ENCODE assay signal across 22 cellular contexts in the genomic region with DNA sequence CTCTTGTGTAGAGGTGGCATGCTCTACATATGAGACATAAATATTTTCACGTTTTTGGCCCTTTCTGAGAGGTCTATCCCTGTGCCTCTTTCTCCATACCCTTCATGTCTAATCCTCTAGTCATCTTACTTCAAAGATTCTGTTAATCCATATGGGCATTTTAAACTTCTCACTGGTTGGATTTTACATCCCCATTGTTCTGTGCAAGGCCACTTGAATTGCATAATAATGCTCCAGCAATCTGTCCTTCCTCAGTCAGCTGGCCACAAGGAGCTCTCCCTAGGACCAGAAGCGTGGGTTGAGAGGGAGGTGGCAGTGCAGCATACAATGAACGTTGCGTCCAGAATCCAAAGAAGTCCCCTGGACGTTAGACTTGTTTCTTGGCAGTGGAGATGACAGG. TPM values are rescaled to one million over a fixed set of nuclear protein-coding genes. Genes with fewer than 3 reads are reported as not detected.
DNase-seq lines count a peak whose midpoint lies in the region; ATAC-seq and TF ChIP-seq lines count a peak whose summit lies in the region.
"Had no signal": no experiment of that assay in that cellular context is flagged by ENCODE, and none has a peak within 500 bp of the region (broad histone marks: within the 10 kb centered on the region; RNA-seq: fewer than 3 reads in every experiment).

No MANE protein-coding gene starts in this region.

- no peak overlapping the region for H3K56ac ChIP-seq in H9 (ENCODE audit: insufficient read length, low read depth, low read length)
- H3K56ac ChIP-seq in mesendoderm (ENCODE audit: low read length): no peak overlapping the region

- no peak overlapping the region for H2BK20ac ChIP-seq in H9 (ENCODE audit: low read depth, low read length, poor library complexity, severe bottlenecking)

- H3K36me3 ChIP-seq in mesendoderm (ENCODE audit: control insufficient read depth, insufficient read depth, low read length) (no peaks in the 10 kb centered on the region), upper lobe of right lung (no peaks in the 10 kb centered on the region), adrenal gland (replicated peaks in 1 of 2) (no peaks in the 10 kb centered on the region)
- H3K36me3 ChIP-seq: BE2C; BLaER1 treated with 17β-estradiol and CSF1 and Interleukin-3, amounts not matched to agents 10 nM and 100 nM; HAP-1 had no signal

- H3K9me3 ChIP-seq in H9 (ENCODE audit: control insufficient read depth, low read depth, low read length) (no peaks in the 10 kb centered on the region), upper lobe of right lung (no peaks in the 10 kb centered on the region), adrenal gland (replicated peaks in 1 of 3) (no peaks in the 10 kb centered on the region)
- H3K9me3 ChIP-seq: A549; BE2C; BLaER1 treated with 17β-estradiol and CSF1 and Interleukin-3, amounts not matched to agents 10 nM and 100 nM; HAP-1 had no signal

- H3K4me1 ChIP-seq in H9 (ENCODE audit: insufficient read depth, low read length): peaks cover 4% of the 10 kb centered on the region; the same call in 1 of the 2 replicates
- no peaks in the 10 kb centered on the region for H3K4me1 ChIP-seq in mesendoderm (ENCODE audit: control insufficient read depth, low read depth, low read length)
- H3K4me1 ChIP-seq in upper lobe of right lung: no peaks in the 10 kb centered on the region
- peaks cover 0 to 4% of the 10 kb centered on the region in 2 donors for H3K4me1 ChIP-seq in adrenal gland (replicated peaks in 1 of 2)
- H3K4me1 ChIP-seq: A549; BE2C; BLaER1 treated with 17β-estradiol and CSF1 and Interleukin-3, amounts not matched to agents 10 nM and 100 nM; HAP-1 had no signal

- no peak overlapping the region for H3K4ac ChIP-seq in H9 (ENCODE audit: low read depth, low read length)
- H3K4ac ChIP-seq in mesendoderm (ENCODE audit: low read depth, low read length): no peak overlapping the region

- H3K36me3 Mint-ChIP-seq in H9 (ENCODE audit: insufficient read depth in 1 of 3, low read depth in 3 of 3) (peaks cover 0 to 1% (median 0%) of the 10 kb centered on the region in 3 experiments; a peak in 1 of 7 replicates), WTC11 (no peaks in the 10 kb centered on the region)
- H3K36me3 Mint-ChIP-seq: CD14-positive monocyte; CD8-positive, alpha-beta memory T cell had no signal

- H3K18ac ChIP-seq in H9 (ENCODE audit: insufficient read length, low read depth, low read length): no peak overlapping the region
- H3K18ac ChIP-seq in mesendoderm (ENCODE audit: low read length): peak overlapping the region; percentile 68

- H3K23ac ChIP-seq in H9 (ENCODE audit: insufficient read length, low read depth, low read length) (no peak overlapping the region), mesendoderm (ENCODE audit: low read length) (no peak overlapping the region)

- H3K9ac ChIP-seq in H9 (ENCODE audit: extremely low read depth, insufficient read length, low read length): no peak overlapping the region
- H3K9ac ChIP-seq in mesendoderm (ENCODE audit: low read length): no peak overlapping the region
- H3K9ac ChIP-seq: BLaER1 treated with 17β-estradiol and CSF1 and Interleukin-3, amounts not matched to agents 10 nM and 100 nM; GM23248 had no signal

- no peak overlapping the region for H2BK120ac ChIP-seq in H9 (ENCODE audit: low read depth, low read length, poor library complexity, severe bottlenecking)
- H2BK120ac ChIP-seq in mesendoderm (ENCODE audit: low read depth, low read length): no peak overlapping the region

- H3K14ac ChIP-seq in H9 (ENCODE audit: insufficient read depth, low read length): no peak overlapping the region

- peaks cover 9 to 20% of the 10 kb centered on the region in 2 experiments for H3K4me1 Mint-ChIP-seq in H9
- H3K4me1 Mint-ChIP-seq in WTC11: peaks cover 14% of the 10 kb centered on the region
- H3K4me1 Mint-ChIP-seq: CD14-positive monocyte; CD8-positive, alpha-beta memory T cell had no signal

- WGBS in H9 (ENCODE audit: extremely low coverage, insufficient read length, low lambda C conversion rate): no CpG with 5 or more reads among the region's 5 CpGs
- WGBS in mesendoderm (ENCODE audit: extremely low coverage, insufficient coverage, low lambda C conversion rate): no CpG with 5 or more reads among the region's 5 CpGs
- WGBS in adrenal gland, 4 donors: 75 to 85% (median 82%) methylated on average over 5 of the region's 5 CpGs

- DNase-seq in H9 (no peak), WTC11 (ENCODE audit: low spot score) (no peak), mesendoderm (no peak), upper lobe of right lung (no peak), adrenal gland (no peak), DMS153 treated with DMSO at 0.1 percent for 48 hours (lab: John Stamatoyannopoulos, UW; ENCODE audit: unreplicated experiment) (no peak)
- DNase-seq: 8988T; ACHN; AML-193; BE2C; CD4-positive, alpha-beta T cell; CD8-positive, alpha-beta memory T cell; DMS 273 treated with DMSO at 0.1 percent for 48 hours; DMS53; DND-41; GM23248; HFFc6 had no signal

- H4K8ac ChIP-seq in H9 (replicated peaks; ENCODE audit: insufficient read length, low read depth, low read length) (no peak overlapping the region), mesendoderm (ENCODE audit: low read depth, low read length) (no peak overlapping the region)

- no peak for TF ChIP-seq POLR2A in adrenal gland (IDR thresholded peaks at IDR 0.05)

- peak; percentile 69 for ATAC-seq in WTC11
- ATAC-seq in upper lobe of right lung: peak; percentile 32
- ATAC-seq in GM18502 (IDR thresholded peaks at IDR 0.05; ENCODE audit: poor library complexity, unreplicated experiment): no peak
- ATAC-seq: A549 had no signal

- no peak overlapping the region for H4K91ac ChIP-seq in H9 (ENCODE audit: insufficient read length, low read depth, low read length)

- H3K27ac Mint-ChIP-seq in H9: peak overlapping the region in 2 of 3 experiments; percentile 30 to 40; a peak in 1 of 7 replicates
- no peak overlapping the region for H3K27ac Mint-ChIP-seq in WTC11
- H3K27ac Mint-ChIP-seq: CD14-positive monocyte; CD4-positive, alpha-beta T cell; CD8-positive, alpha-beta memory T cell; HFFc6 had no signal

- POLR2A ChIA-PET in WTC11 (lab: Charles Lee): no interaction called here

- H3K4me3 ChIP-seq in mesendoderm (ENCODE audit: low read length) (no peak overlapping the region), upper lobe of right lung (no peak overlapping the region), adrenal gland (no peak overlapping the region)
- H3K4me3 ChIP-seq: A549; BLaER1 treated with 17β-estradiol and CSF1 and Interleukin-3, amounts not matched to agents 10 nM and 100 nM; GM23248; HAP-1 had no signal

- H2AK5ac ChIP-seq in H9 (ENCODE audit: insufficient read length, low read length): no peak overlapping the region
- no peak overlapping the region for H2AK5ac ChIP-seq in mesendoderm (ENCODE audit: low read length)

- H3K27me3 ChIP-seq in H9 (ENCODE audit: insufficient read depth, low read length): no peaks in the 10 kb centered on the region
- H3K27me3 ChIP-seq in mesendoderm (ENCODE audit: insufficient read depth, low read length, poor library complexity): no peaks in the 10 kb centered on the region
- no peaks in the 10 kb centered on the region for H3K27me3 ChIP-seq in upper lobe of right lung
- no peaks in the 10 kb centered on the region for H3K27me3 ChIP-seq in adrenal gland
- H3K27me3 ChIP-seq: BE2C; BLaER1 treated with 17β-estradiol and CSF1 and Interleukin-3, amounts not matched to agents 10 nM and 100 nM had no signal

- H3K27ac ChIP-seq in H9 (ENCODE audit: insufficient read length, low read depth, low read length) (no peak overlapping the region), mesendoderm (ENCODE audit: low read depth, low read length) (no peak overlapping the region), upper lobe of right lung (no peak overlapping the region), adrenal gland (no peak overlapping the region)
- H3K27ac ChIP-seq: A549; BLaER1 treated with 17β-estradiol and CSF1 and Interleukin-3, amounts not matched to agents 10 nM and 100 nM; GM23248 had no signal

- no peaks in the 10 kb centered on the region for H4K20me1 ChIP-seq in H9 (ENCODE audit: control insufficient read depth, insufficient read depth, insufficient read length)
- H4K20me1 ChIP-seq: BLaER1 treated with 17β-estradiol and CSF1 and Interleukin-3, amounts not matched to agents 10 nM and 100 nM had no signal

- TF ChIP-seq CTCF in H9 (conservative IDR thresholded peaks at IDR 0.05) (no peak), WTC11 (IDR thresholded peaks at IDR 0.05) (no peak), upper lobe of right lung (IDR thresholded peaks at IDR 0.05) (no peak), adrenal gland (IDR thresholded peaks at IDR 0.05) (no peak)

- H2BK5ac ChIP-seq in H9 (ENCODE audit: insufficient read length, low read length) (no peak overlapping the region), mesendoderm (ENCODE audit: low read length) (no peak overlapping the region)

- intact Hi-C loops in upper lobe of right lung (cut with DNase I) (no loop called here), adrenal gland (cut with DNase I) (no loop called here)

- peaks cover 1 to 2% of the 10 kb centered on the region in 2 experiments; a peak in 2 of 5 replicates for H3K9me3 Mint-ChIP-seq in H9
- H3K9me3 Mint-ChIP-seq in WTC11: peaks cover 2% of the 10 kb centered on the region; the same call in 1 of the 2 replicates
- H3K9me3 Mint-ChIP-seq: CD4-positive, alpha-beta T cell had no signal

- H2BK15ac ChIP-seq in H9 (ENCODE audit: low read depth, low read length) (no peak overlapping the region), mesendoderm (replicated peaks; ENCODE audit: low read depth) (no peak overlapping the region)

- H3K23me2 ChIP-seq in H9 (ENCODE audit: insufficient read length, low read depth, low read length, poor library complexity, severe bottlenecking): no peaks in the 10 kb centered on the region

- H3K4me3 Mint-ChIP-seq in H9 (no peak overlapping the region), WTC11 (no peak overlapping the region)
- H3K4me3 Mint-ChIP-seq: CD14-positive monocyte; CD4-positive, alpha-beta T cell; CD8-positive, alpha-beta memory T cell; HFFc6 had no signal

- H4K5ac ChIP-seq in H9 (ENCODE audit: insufficient read length, low read depth, low read length): no peak overlapping the region
- H4K5ac ChIP-seq in mesendoderm (ENCODE audit: low read length): no peak overlapping the region

- H3K79me2 ChIP-seq in H9 (ENCODE audit: insufficient read depth, low read length): no peaks in the 10 kb centered on the region
- no peaks in the 10 kb centered on the region for H3K79me2 ChIP-seq in mesendoderm (ENCODE audit: control insufficient read depth, insufficient read depth, low read length)

- no peak overlapping the region for H2BK12ac ChIP-seq in H9 (ENCODE audit: insufficient read length, low read depth, low read length)

- H3K4me2 ChIP-seq in H9 (ENCODE audit: insufficient read depth, insufficient read length, low read length) (no peak overlapping the region), mesendoderm (ENCODE audit: low read length) (no peak overlapping the region)
- H3K4me2 ChIP-seq: A549; BLaER1 treated with 17β-estradiol and CSF1 and Interleukin-3, amounts not matched to agents 10 nM and 100 nM had no signal

- CTCF ChIA-PET in WTC11 (lab: Charles Lee): no interaction called here

- H3K27me3 Mint-ChIP-seq in H9 (ENCODE audit: low read depth) (no peaks in the 10 kb centered on the region; the same call in 1 of the 2 replicates), WTC11 (ENCODE audit: low read depth) (no peaks in the 10 kb centered on the region)
- H3K27me3 Mint-ChIP-seq: CD4-positive, alpha-beta T cell had no signal

- H3T11ph ChIP-seq in H9 (ENCODE audit: low read length): no peak overlapping the region

- no peak overlapping the region for H2AFZ ChIP-seq in H9 (ENCODE audit: low read length)
- H2AFZ ChIP-seq: GM23248 had no signal

- H3K79me1 ChIP-seq in H9 (ENCODE audit: insufficient read depth, low read depth, low read length, poor library complexity, severe bottlenecking) (no peaks in the 10 kb centered on the region), mesendoderm (ENCODE audit: low read length) (no peaks in the 10 kb centered on the region)

RNA-seq across cellular contexts. Expression of gene TDRD15, which starts 58.2 kb away (rescaled TPM):
- total RNA-seq in H9 (2021) (not detected in 2 replicates), WTC11 (2021) (not detected in 3 replicates), upper lobe of right lung (not detected), adrenal gland (not detected)
- polyA plus RNA-seq in mesendoderm (2013, experiment 1 of 2): not detected
- not detected for polyA plus RNA-seq in mesendoderm (2013, experiment 2 of 2)
- polyA plus RNA-seq in adrenal gland: not detected
- total RNA-seq: CD4-positive, alpha-beta T cell; GM23248; HFFc6 had no signal
- polyA plus RNA-seq: A549, CD14-positive monocyte, GM23248 had no signal
